In genomic region chr1:20416706-20417105, GRCh38 we compare ENCODE assay signal across 26 cellular contexts.
"Had no signal": no experiment of that assay in that cellular context is flagged by ENCODE, and none has a peak within 500 bp of the region (broad histone marks: within the 10 kb centered on the region; RNA-seq: fewer than 3 reads in every experiment).

No MANE protein-coding gene starts in this region.

- H3K27ac ChIP-seq: dorsolateral prefrontal cortex, epithelial cell of prostate, esophagus muscularis mucosa, gastroesophageal sphincter, parathyroid adenoma, psoas muscle, right lobe of liver, suprapubic skin, thyroid gland, upper lobe of right lung, vagina had no signal

- H3K27ac Mint-ChIP-seq: immature natural killer cell; naive B cell; nephron progenitor cell; stimulated activated effector memory CD8-positive, alpha-beta T cell treated with anti-CD3 and anti-CD28 coated beads, Interleukin-12 subunit alpha, Interleukin-12 subunit beta, amount 100 ng/mL, for 72 hours had no signal

- H3K4me3 ChIP-seq: dorsolateral prefrontal cortex, esophagus muscularis mucosa, gastroesophageal sphincter, lung, psoas muscle, right lobe of liver, suprapubic skin, thyroid gland, upper lobe of right lung, vagina had no signal

- H3K9me3 ChIP-seq: psoas muscle, right lobe of liver, suprapubic skin, thyroid gland, upper lobe of right lung, vagina had no signal

- H2AFZ ChIP-seq: parathyroid adenoma had no signal

- H3K36me3 Mint-ChIP-seq: stimulated activated effector memory CD8-positive, alpha-beta T cell treated with anti-CD3 and anti-CD28 coated beads, Interleukin-12 subunit alpha, Interleukin-12 subunit beta, amount 100 ng/mL, for 72 hours had no signal

- H3K4me1 ChIP-seq: esophagus muscularis mucosa, gastroesophageal sphincter, parathyroid adenoma, psoas muscle, right lobe of liver, suprapubic skin, thyroid gland, upper lobe of right lung, vagina had no signal

- H3K9me3 Mint-ChIP-seq: stimulated activated effector memory CD8-positive, alpha-beta T cell treated with anti-CD3 and anti-CD28 coated beads, Interleukin-12 subunit alpha, Interleukin-12 subunit beta, amount 100 ng/mL, for 72 hours had no signal

- ATAC-seq: gastroesophageal sphincter; left cardiac atrium; left ventricle myocardium superior; psoas muscle; right lobe of liver; stimulated activated effector memory CD8-positive, alpha-beta T cell treated with anti-CD3 and anti-CD28 coated beads, Interleukin-12 subunit alpha, Interleukin-12 subunit beta, amount 100 ng/mL, for 72 hours; stimulated activated naive CD8-positive, alpha-beta T cell treated with anti-CD3 and anti-CD28 coated beads, Interleukin-15, Interleukin-2, amounts not matched to agents 100 U/mL and 50 U/mL, for 24 hours; upper lobe of right lung had no signal

- H3K4me1 Mint-ChIP-seq: immature natural killer cell; naive B cell; nephron progenitor cell; stimulated activated effector memory CD8-positive, alpha-beta T cell treated with anti-CD3 and anti-CD28 coated beads, Interleukin-12 subunit alpha, Interleukin-12 subunit beta, amount 100 ng/mL, for 72 hours had no signal

- H3K4me3 Mint-ChIP-seq: immature natural killer cell; naive B cell; nephron progenitor cell; stimulated activated effector memory CD8-positive, alpha-beta T cell treated with anti-CD3 and anti-CD28 coated beads, Interleukin-12 subunit alpha, Interleukin-12 subunit beta, amount 100 ng/mL, for 72 hours had no signal

- H3K9ac ChIP-seq: parathyroid adenoma had no signal

- H3K79me2 ChIP-seq: parathyroid adenoma had no signal

- H3K27me3 ChIP-seq: right lobe of liver, thyroid gland, vagina had no signal

- DNase-seq: cortex of kidney; dorsolateral prefrontal cortex; effector memory CD4-positive, alpha-beta T cell; glutamatergic neuron; immature natural killer cell; kidney; left cardiac atrium; left ventricle myocardium superior; mesenchymal stem cell; naive B cell; nephron progenitor cell; psoas muscle; retina; right lobe of liver; stimulated activated CD4-positive, alpha-beta T cell treated with anti-CD3 and anti-CD28 coated beads, Interleukin-4, amount 100 ng/mL, for 1 hour; stimulated activated naive CD8-positive, alpha-beta T cell treated with anti-CD3 and anti-CD28 coated beads, Interleukin-15, Interleukin-2, amounts not matched to agents 100 U/mL and 50 U/mL, for 24 hours; thyroid gland; upper lobe of right lung had no signal

- H3K36me3 ChIP-seq: esophagus muscularis mucosa, gastroesophageal sphincter, right lobe of liver, suprapubic skin, thyroid gland, upper lobe of right lung, vagina had no signal
